ENCODE assay signal across 29 cellular contexts in genomic region chr9:131113655-131114563, GRCh38. TPM values are rescaled to one million over a fixed set of nuclear protein-coding genes. Genes with fewer than 3 reads are reported as not detected.
DNase-seq lines count a peak whose midpoint lies in the region; ATAC-seq and TF ChIP-seq lines count a peak whose summit lies in the region.
"Had no signal": no experiment of that assay in that cellular context is flagged by ENCODE, and none has a peak within 500 bp of the region (broad histone marks: within the 10 kb centered on the region; RNA-seq: fewer than 3 reads in every experiment).

No MANE protein-coding gene starts in this region.

- H3K27me3 ChIP-seq in osteoblast (ENCODE audit: insufficient read depth, low read length): peaks cover 12% of the 10 kb centered on the region
- no peaks in the 10 kb centered on the region for H3K27me3 ChIP-seq in PC-3 (ENCODE audit: low read length)
- H3K27me3 ChIP-seq: Peyer's patch, tibial nerve had no signal

- H3K79me2 ChIP-seq in osteoblast (ENCODE audit: insufficient read depth, low read length): no peaks in the 10 kb centered on the region
- no peaks in the 10 kb centered on the region for H3K79me2 ChIP-seq in PC-3 (ENCODE audit: low read length)

- BruUV-seq in PC-3 (replicated peaks; lab: Mats Ljungman, UMichigan): no TSS peak

- intact Hi-C loops in PC-3 (cut with micrococcal nuclease): no loop called here

- H3K4me1 ChIP-seq in HEK293 (ENCODE audit: control insufficient read depth, insufficient read depth, low read length) (no peaks in the 10 kb centered on the region), osteoblast (ENCODE audit: insufficient read depth, low read length) (peaks cover 4% of the 10 kb centered on the region), PC-3 (ENCODE audit: insufficient read depth, low read length) (no peaks in the 10 kb centered on the region)
- H3K4me1 ChIP-seq: BE2C, Peyer's patch had no signal

- H3K4me2 ChIP-seq in osteoblast (ENCODE audit: insufficient read depth, low read length) (no peak overlapping the region), PC-3 (ENCODE audit: low read length) (no peak overlapping the region)

- no peaks in the 10 kb centered on the region for H3F3A ChIP-seq in PC-3 (ENCODE audit: low read length, unreplicated experiment)

- H3K36me3 ChIP-seq in HEK293 (ENCODE audit: control insufficient read depth in 2 of 2, insufficient read depth in 1 of 2, low read length in 2 of 2) (peaks cover 0 to 14% of the 10 kb centered on the region in 2 experiments; a peak in 1 of 3 replicates), osteoblast (ENCODE audit: insufficient read depth, low read length) (no peaks in the 10 kb centered on the region), PC-3 (ENCODE audit: low read depth, low read length) (no peaks in the 10 kb centered on the region)
- H3K36me3 ChIP-seq: BE2C, Peyer's patch had no signal

- H3K4me3 ChIP-seq in HEK293 (ENCODE audit: low read depth, low read length) (no peak overlapping the region), epithelial cell of esophagus (ENCODE audit: low read length) (no peak overlapping the region), osteoblast (ENCODE audit: insufficient read depth, low read length) (no peak overlapping the region), PC-3 (ENCODE audit: low read length) (no peak overlapping the region)
- H3K4me3 ChIP-seq: Peyer's patch, tibial nerve had no signal

- no peak for ATAC-seq in PC-3
- ATAC-seq: activated CD4-positive, CD25-positive, alpha-beta regulatory T cell treated with anti-CD3 and anti-CD28 coated beads, Interleukin-2, amount 50 U/mL, for 24 hours; stimulated activated naive CD8-positive, alpha-beta T cell treated with anti-CD3 and anti-CD28 coated beads, Interleukin-15, amount 100 ng/mL, for 72 hours had no signal

- H2AFZ ChIP-seq in osteoblast (ENCODE audit: low read length) (no peak overlapping the region), PC-3 (ENCODE audit: low read length) (no peak overlapping the region)

- CTCF ChIA-PET in HEK293 (lab: Yijun Ruan, JAX): interaction anchor here (0.6 kb wide), 1 partner anchor 64 kb away, joined by 3 read pairs; no protein-coding TSS in a partner anchor
- CTCF ChIA-PET in PC-3 (lab: Charles Lee): no interaction called here

- no peaks in the 10 kb centered on the region for H3K9me2 ChIP-seq in PC-3 (replicated peaks; ENCODE audit: low read length)

- DNase-seq in AG20443 (ENCODE audit: low spot score): peak; percentile 3
- peak; percentile 31 for DNase-seq in epithelial cell of esophagus (ENCODE audit: low read depth)
- DNase-seq in osteoblast (ENCODE audit: insufficient read length, low spot score, missing footprints): peak; percentile 46
- DNase-seq in NCI-H2029 (lab: John Stamatoyannopoulos, UW): no peak
- no peak for DNase-seq in NCI-H1105 treated with DMSO at 0.1 percent for 48 hours (lab: John Stamatoyannopoulos, UW)
- DNase-seq in PC-3: no peak
- DNase-seq in SW480 (ENCODE audit: low spot score): no peak
- DNase-seq: activated CD4-positive, alpha-beta T cell treated with anti-CD3 and anti-CD28 coated beads, Interleukin-2, amount 50 U/mL, for 48 hours; activated naive CD4-positive, alpha-beta T cell treated with anti-CD3 and anti-CD28 coated beads for 36 hours; amniotic stem cell; BE2C; effector CD8-positive, alpha-beta T cell; foreskin fibroblast; GDM1; kidney glomerular epithelial cell; NCI-H1694 treated with DMSO at 0.1 percent for 48 hours; NCI-H2171 treated with DMSO at 0.1 percent for 48 hours; NCI-H526; nucleus accumbens; Peyer's patch; small intestine; stimulated activated CD4-positive, alpha-beta T cell treated with anti-CD3 and anti-CD28 coated beads, Interleukin-1b, Interleukin-23, amount 100 ng/mL, for 48 hours; stimulated activated CD8-positive, alpha-beta memory T cell treated with anti-CD3 and anti-CD28 coated beads, Interleukin-4, amount 100 ng/mL, for 48 hours; stimulated activated naive CD8-positive, alpha-beta T cell treated with anti-CD3 and anti-CD28 coated beads, Interleukin-15, amount 100 ng/mL, for 72 hours; T-helper 1 cell had no signal

- POLR2A ChIA-PET in HEK293 (lab: Yijun Ruan, JAX): interaction anchor here (0.7 to 2.4 kb wide), 5 partner anchors 10 to 17 kb away, joined by 4 to 11 read pairs (median 6); partner anchors contain the start of genes AIF1L and NUP214
- POLR2A ChIA-PET in PC-3 (lab: Charles Lee; ENCODE audit: unreplicated experiment): no interaction called here

- H3K27ac ChIP-seq in HEK293 (ENCODE audit: extremely low read depth, low read depth, low read length): no peak overlapping the region
- H3K27ac ChIP-seq in osteoblast (ENCODE audit: low read depth, low read length): no peak overlapping the region
- H3K27ac ChIP-seq in PC-3 (ENCODE audit: low read length): no peak overlapping the region
- H3K27ac ChIP-seq: Peyer's patch had no signal

- H3K9me3 ChIP-seq in HEK293 (ENCODE audit: control insufficient read depth, insufficient read depth, low read depth, low read length) (no peaks in the 10 kb centered on the region), osteoblast (ENCODE audit: low read depth, low read length) (no peaks in the 10 kb centered on the region), PC-3 (ENCODE audit: low read length) (no peaks in the 10 kb centered on the region)
- H3K9me3 ChIP-seq: BE2C, Peyer's patch, tibial nerve had no signal

- H4K20me1 ChIP-seq in osteoblast (ENCODE audit: insufficient read depth, low read length) (no peaks in the 10 kb centered on the region), PC-3 (ENCODE audit: low read length) (no peaks in the 10 kb centered on the region)

- TF ChIP-seq CTCF in HEK293 (tag by site-specific recombination; IDR thresholded peaks at IDR 0.05): no peak
- TF ChIP-seq CTCF in epithelial cell of esophagus (IDR thresholded peaks at IDR 0.05; ENCODE audit: insufficient read depth, low read depth, low read length, missing control alignments): no peak
- no peak for TF ChIP-seq CTCF in osteoblast (IDR thresholded peaks at IDR 0.05; ENCODE audit: extremely low read depth, low read depth, low read length)
- TF ChIP-seq CTCF in PC-3 (conservative IDR thresholded peaks at IDR 0.05; ENCODE audit: low read depth, low read length): no peak

- H3K9ac ChIP-seq in PC-3 (ENCODE audit: low read length): no peak overlapping the region

TF ChIP-seq in HEK293, 187 proteins besides CTCF, POLR2A, EP300 and RAD21:
- TF ChIP-seq ZBTB44 (tag by site-specific recombination; IDR thresholded peaks at IDR 0.05) (no peak), GLIS2 (tag by site-specific recombination; IDR thresholded peaks at IDR 0.05) (peak; percentile 13; the same call in 1 of the 2 replicates), ZNF433 (tag by site-specific recombination; IDR thresholded peaks at IDR 0.05; ENCODE audit: low read depth) (no peak), ZNF768 (tag by site-specific recombination; IDR thresholded peaks at IDR 0.05) (no peak)
TF ChIP-seq in HEK293: peak in this region for 1.

RNA-seq across cellular contexts. Expression of gene NUP214, which starts 11.5 kb away (rescaled TPM):
- total RNA-seq in osteoblast (15.0 and 17.7 TPM in 2 replicates), PC-3 (2014; rRNA removed) (22.0 and 25.6 TPM in 2 replicates)

RNA-seq across cellular contexts. Expression of gene AIF1L, which starts 17.6 kb away (rescaled TPM):
- total RNA-seq in osteoblast (under 0.01 TPM in 1 of 2 replicates, not detected in the other), PC-3 (2014; rRNA removed) (23.7 and 27.0 TPM in 2 replicates)
- total RNA-seq: LHCN-M2 had no signal

Comparison
In these comparisons a context has a peak if more than half of its experiments do, and no peak if none do; other contexts are left out.
1. DNase-seq: peak in AG20443 (single experiment), epithelial cell of esophagus (single experiment) and osteoblast (single experiment); none in NCI-H2029 (single experiment), NCI-H1105 treated with DMSO at 0.1 percent for 48 hours (single experiment), PC-3 (single experiment) and SW480 (single experiment).
2. RNA of gene AIF1L, which starts 17.6 kb away (total RNA-seq): 23.7 to 27.0 TPM in PC-3; under 0.01 TPM in osteoblast; every median in the first group is over 10 times any median in the second.